Comparison of ENCODE assay signal across 9 cellular contexts in the genomic region with DNA sequence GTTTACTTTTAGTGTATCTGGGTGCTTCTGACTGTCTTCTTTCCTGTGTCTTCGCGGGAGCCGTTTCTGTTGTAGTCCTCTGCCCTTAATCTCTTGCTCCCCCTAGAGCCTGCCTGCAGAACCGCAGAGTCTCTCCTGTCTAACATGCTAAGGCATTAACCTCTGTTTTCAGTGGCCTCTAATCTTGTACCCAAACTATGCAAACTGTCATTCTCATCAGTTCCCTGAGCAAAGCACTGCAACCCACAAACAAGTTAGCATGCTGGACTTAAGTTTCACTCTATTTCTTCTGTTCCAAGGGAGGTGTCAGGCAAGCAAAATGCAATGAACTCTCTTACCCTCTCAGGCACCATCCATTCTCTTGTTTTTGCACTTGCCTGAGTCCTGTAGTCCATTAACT.
A peak's percentile ranks its signal among the peaks of the same experiment; 100 is the strongest.
DNase-seq lines count a peak whose midpoint lies in the region; ATAC-seq, FAIRE-seq and TF ChIP-seq lines count a peak whose summit lies in the region.
"Had no signal": no experiment of that assay in that cellular context is flagged by ENCODE, and none has a peak within 500 bp of the region (broad histone marks: within the 10 kb centered on the region; RNA-seq: fewer than 3 reads in every experiment).

No MANE protein-coding gene starts in this region.

- H3K9me2 ChIP-seq in OCI-LY1 (ENCODE audit: low read depth, low read length): no peaks in the 10 kb centered on the region

- peak overlapping the region; percentile 32 for H3K4me3 ChIP-seq in OCI-LY1 (ENCODE audit: low read depth, low read length, poor library complexity, severe bottlenecking)
- H3K4me3 ChIP-seq: BLaER1 had no signal

- ATAC-seq in HG02642 (IDR thresholded peaks at IDR 0.05; ENCODE audit: poor library complexity, unreplicated experiment): peak; percentile 70
- ATAC-seq in activated T-helper 17 cell treated with anti-CD3 and anti-CD28 coated beads, Interleukin-2, amount 50 U/mL, for 72 hours (replicated peaks): no peak

- peak; percentile 93 for TF ChIP-seq CTCF in OCI-LY1 (IDR thresholded peaks at IDR 0.05; ENCODE audit: low read length)

- H3K36me3 Mint-ChIP-seq in activated T-helper 17 cell treated with anti-CD3 and anti-CD28 coated beads, Interleukin-2, amount 50 U/mL, for 72 hours (ENCODE audit: low read depth): no peaks in the 10 kb centered on the region

- H3K4me1 Mint-ChIP-seq in activated T-helper 17 cell treated with anti-CD3 and anti-CD28 coated beads, Interleukin-2, amount 50 U/mL, for 72 hours: no peaks in the 10 kb centered on the region

- peak overlapping the region; percentile 60 for H3K4me2 ChIP-seq in OCI-LY1 (ENCODE audit: low read length)
- H3K4me2 ChIP-seq: BLaER1 had no signal

- H3K4me3 Mint-ChIP-seq in activated T-helper 17 cell treated with anti-CD3 and anti-CD28 coated beads, Interleukin-2, amount 50 U/mL, for 72 hours: no peak overlapping the region

- H3K36me3 ChIP-seq in OCI-LY1 (ENCODE audit: insufficient read depth, low read length): no peaks in the 10 kb centered on the region
- H3K36me3 ChIP-seq: BLaER1 had no signal

- peaks cover 17% of the 10 kb centered on the region for H3K9me3 Mint-ChIP-seq in activated T-helper 17 cell treated with anti-CD3 and anti-CD28 coated beads, Interleukin-2, amount 50 U/mL, for 72 hours

- FAIRE-seq in urothelium cell line (lab: Jason Lieb, UNC): no peak

- H3K27ac ChIP-seq in OCI-LY1 (ENCODE audit: low read depth, low read length, poor library complexity, severe bottlenecking): no peak overlapping the region
- H3K27ac ChIP-seq: BLaER1 had no signal

- no peaks in the 10 kb centered on the region for H3K79me2 ChIP-seq in OCI-LY1 (ENCODE audit: insufficient read depth, low read length)

- H3K27ac Mint-ChIP-seq in activated T-helper 17 cell treated with anti-CD3 and anti-CD28 coated beads, Interleukin-2, amount 50 U/mL, for 72 hours: no peak overlapping the region

- H3K27me3 Mint-ChIP-seq in activated T-helper 17 cell treated with anti-CD3 and anti-CD28 coated beads, Interleukin-2, amount 50 U/mL, for 72 hours: no peaks in the 10 kb centered on the region

- no peaks in the 10 kb centered on the region for H3K27me3 ChIP-seq in OCI-LY1 (ENCODE audit: insufficient read depth, low read length)
- H3K27me3 ChIP-seq: BLaER1 had no signal

- peak overlapping the region; percentile 31; the same call in 1 of the 2 replicates for H3K9ac ChIP-seq in OCI-LY1 (ENCODE audit: low read length)
- H3K9ac ChIP-seq: BLaER1 had no signal

- 0 out of 2 replicates have a peak, but pooled peaks cover 4% of the 10 kb centered on the region for H3F3A ChIP-seq in OCI-LY1 (ENCODE audit: insufficient read depth, low read length)

- DNase-seq in NCI-H1694 treated with DMSO at 0.1 percent for 48 hours (lab: John Stamatoyannopoulos, UW) (peak; percentile 21), NCI-H1694 (lab: John Stamatoyannopoulos, UW) (no peak), fibroblast of gingiva (ENCODE audit: low read depth) (peak; percentile 38), urothelium cell line (ENCODE audit: low spot score) (peak; percentile 61), NCI-H2227 treated with DMSO at 0.1 percent for 48 hours (lab: John Stamatoyannopoulos, UW) (no peak)

- H3K9me3 ChIP-seq in OCI-LY1 (ENCODE audit: low read length): 0 out of 2 replicates have a peak, but pooled peaks cover 3% of the 10 kb centered on the region

- no peaks in the 10 kb centered on the region for H4K20me1 ChIP-seq in OCI-LY1 (ENCODE audit: insufficient read depth, low read length)
- H4K20me1 ChIP-seq: BLaER1 had no signal

- H2AFZ ChIP-seq in OCI-LY1 (ENCODE audit: low read length): 0 out of 2 replicates have a peak overlapping the region, but pooled peaks have one; percentile 89

- peaks cover 5% of the 10 kb centered on the region for H3K4me1 ChIP-seq in OCI-LY1 (ENCODE audit: insufficient read depth, low read length, severe bottlenecking)
- H3K4me1 ChIP-seq: BLaER1 had no signal

Comparison
In these comparisons a context has a peak if more than half of its experiments do, and no peak if none do; other contexts are left out.
1. DNase-seq: peak in NCI-H1694 treated with DMSO at 0.1 percent for 48 hours (single experiment), fibroblast of gingiva (single experiment) and urothelium cell line (single experiment); none in NCI-H1694 (single experiment) and NCI-H2227 treated with DMSO at 0.1 percent for 48 hours (single experiment).